1 cellular context compared by ENCODE assay signal in genomic region chr10:110858297-110858934, GRCh38.
TF ChIP-seq lines count a peak whose summit lies in the region.

No MANE protein-coding gene starts in this region.

TF ChIP-seq in K562, 482 proteins besides CTCF, POLR2A, EP300 and RAD21 (continued from another document and continues in another):
- TF ChIP-seq AFF4 (CRISPR knock-in tag; IDR thresholded peaks at IDR 0.05), result no peak
- TF ChIP-seq MAFK (IDR thresholded peaks at IDR 0.05; ENCODE audit: low read length), result no peak
- no peak for TF ChIP-seq MEF2A (IDR thresholded peaks at IDR 0.05; ENCODE audit: control insufficient read depth, low read depth, low read length)
- TF ChIP-seq ZFX (CRISPR knock-in tag; IDR thresholded peaks at IDR 0.05), result no peak
- TF ChIP-seq SMARCE1 (IDR thresholded peaks at IDR 0.05), result peak; percentile 85
- no peak for TF ChIP-seq KHSRP (IDR thresholded peaks at IDR 0.05)
- no peak for TF ChIP-seq RBM17 (IDR thresholded peaks at IDR 0.05; ENCODE audit: borderline replicate concordance, low read depth, low read length)
- TF ChIP-seq FOXJ2 (tag; IDR thresholded peaks at IDR 0.05), result peak; percentile 61; the same call in 1 of the 2 replicates
- TF ChIP-seq ZZZ3 (IDR thresholded peaks at IDR 0.05), result no peak
- peak; percentile 32; the same call in 1 of the 2 replicates for TF ChIP-seq MYC (IDR thresholded peaks at IDR 0.05; ENCODE audit: low read depth, low read length)
- TF ChIP-seq MYC (CRISPR knock-in tag; IDR thresholded peaks at IDR 0.05; ENCODE audit: borderline replicate concordance, low read depth), result no peak
- no peak for TF ChIP-seq ZNF316 (IDR thresholded peaks at IDR 0.05)
- TF ChIP-seq XRCC3 (IDR thresholded peaks at IDR 0.05), result no peak
- TF ChIP-seq FOXP4 (CRISPR knock-in tag; IDR thresholded peaks at IDR 0.05; ENCODE audit: borderline replicate concordance), result no peak
- no peak for TF ChIP-seq CBX5 (IDR thresholded peaks at IDR 0.05; ENCODE audit: borderline replicate concordance, low read depth)
- peak; percentile 83 for TF ChIP-seq PML (IDR thresholded peaks at IDR 0.05; ENCODE audit: low read length)
- no peak for TF ChIP-seq NR2C2 (CRISPR knock-in tag; IDR thresholded peaks at IDR 0.05)
- no peak for TF ChIP-seq NR2C2 (tag; IDR thresholded peaks at IDR 0.05)
- TF ChIP-seq RBM39 (optimal IDR thresholded peaks at IDR 0.05; ENCODE audit: low read depth, low read length), result no peak
- TF ChIP-seq SMAD4 (CRISPR knock-in tag; conservative IDR thresholded peaks at IDR 0.05), result 0 out of 2 replicates have a peak, but pooled peaks have one; percentile 19
- no peak for TF ChIP-seq ZNF77 (CRISPR knock-in tag; IDR thresholded peaks at IDR 0.05)
- peak; percentile 76 to 84 for TF ChIP-seq KDM1A (IDR thresholded peaks at IDR 0.05)
- no peak for TF ChIP-seq ETV6 (IDR thresholded peaks at IDR 0.05; ENCODE audit: borderline replicate concordance in 1 of 2, low read depth in 2 of 2, low read length in 1 of 2)
- TF ChIP-seq ETV6 (CRISPR knock-in tag; IDR thresholded peaks at IDR 0.05; ENCODE audit: borderline replicate concordance), result no peak
- no peak for TF ChIP-seq ZNF280A (IDR thresholded peaks at IDR 0.05; ENCODE audit: low read depth, partially characterized antibody)
- TF ChIP-seq CTBP1 (IDR thresholded peaks at IDR 0.05; ENCODE audit: borderline replicate concordance), result peak; percentile 21; the same call in 1 of the 2 replicates
- TF ChIP-seq ZNF239 (CRISPR knock-in tag; IDR thresholded peaks at IDR 0.05), result no peak
- TF ChIP-seq ZBTB26 (CRISPR knock-in tag; IDR thresholded peaks at IDR 0.05), result no peak
- TF ChIP-seq E2F6 (IDR thresholded peaks at IDR 0.05; ENCODE audit: borderline replicate concordance in 1 of 2, extremely low read depth in 1 of 2, insufficient read depth in 1 of 2, insufficient read length in 1 of 2, low read depth in 1 of 2, low read length in 1 of 2, poor library complexity in 1 of 2, severe bottlenecking in 1 of 2), result no peak
- peak; percentile 55 for TF ChIP-seq PRDM10 (IDR thresholded peaks at IDR 0.05; ENCODE audit: partially characterized antibody)
- peak; percentile 60; the same call in 1 of the 2 replicates for TF ChIP-seq BCOR (IDR thresholded peaks at IDR 0.05)
- TF ChIP-seq CBFA2T3 (IDR thresholded peaks at IDR 0.05), result peak; percentile 97
- no peak for TF ChIP-seq ZNF444 (CRISPR knock-in tag; IDR thresholded peaks at IDR 0.05)
- no peak for TF ChIP-seq CREB3L1 (IDR thresholded peaks at IDR 0.05; ENCODE audit: borderline replicate concordance, low read depth)
- no peak for TF ChIP-seq SRSF1 (IDR thresholded peaks at IDR 0.05; ENCODE audit: low read depth, low read length)
- TF ChIP-seq TRIM25 (IDR thresholded peaks at IDR 0.05; ENCODE audit: borderline replicate concordance), result no peak
- TF ChIP-seq ZMIZ1 (IDR thresholded peaks at IDR 0.05; ENCODE audit: low read depth in 2 of 2, low read length in 2 of 2), result no peak
- TF ChIP-seq ZBTB2 (IDR thresholded peaks at IDR 0.05), result no peak
